18 cellular contexts compared by ENCODE assay signal in the genomic region with DNA sequence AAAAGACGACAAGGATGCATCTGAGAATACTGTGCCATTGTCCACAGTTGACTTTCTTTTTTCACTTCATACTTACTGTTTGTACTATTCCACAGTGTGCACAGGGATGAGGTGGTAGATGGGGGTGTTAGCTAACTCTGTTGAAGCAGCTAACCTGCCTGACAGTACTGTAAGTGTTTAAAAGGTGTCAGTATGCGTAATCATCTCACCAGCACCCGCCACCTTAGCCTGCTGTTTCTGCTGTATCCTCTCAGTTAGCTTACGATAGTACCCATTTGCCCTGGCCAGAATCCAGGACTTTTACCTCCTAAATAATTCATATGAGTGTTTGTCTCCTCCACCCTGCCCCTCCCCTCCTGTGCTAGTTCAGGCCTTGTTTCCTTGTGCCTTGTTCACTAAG.
"Had no signal": no experiment of that assay in that cellular context is flagged by ENCODE, and none has a peak within 500 bp of the region (broad histone marks: within the 10 kb centered on the region; RNA-seq: fewer than 3 reads in every experiment).

No MANE protein-coding gene starts in this region.

- H3K4me1 ChIP-seq: ascending aorta, esophagus muscularis mucosa, prostate gland, right lobe of liver, spleen had no signal

- H3K4me3 Mint-ChIP-seq: activated CD8-positive, alpha-beta T cell treated with anti-CD3 and anti-CD28 coated beads for 36 hours; activated naive CD8-positive, alpha-beta T cell treated with anti-CD3 and anti-CD28 coated beads, Interleukin-2, amount 50 U/mL, for 24 hours; activated T-helper 1 cell treated with anti-CD3 and anti-CD28 coated beads, Interleukin-12 subunit alpha, Interleukin-12 subunit beta, Interleukin-2, Interleukin-4 antibody, amounts not matched to agents 30 ng/mL and 10 ng/mL and 1 ng/mL, durations not matched to agents 14 hours and 24 hours and 36 hours; immature natural killer cell; natural killer cell treated with Interleukin-12 subunit alpha and Interleukin-12 subunit beta and Interleukin-15 and Interleukin-18, amount 100 ng/mL, for 72 hours; type B pancreatic cell had no signal

- H3K36me3 ChIP-seq: prostate gland had no signal

- H3K9me3 ChIP-seq: ascending aorta, esophagus muscularis mucosa, prostate gland, right lobe of liver, spleen had no signal

- H3K27me3 Mint-ChIP-seq: activated CD8-positive, alpha-beta T cell treated with anti-CD3 and anti-CD28 coated beads for 36 hours; activated naive CD8-positive, alpha-beta T cell treated with anti-CD3 and anti-CD28 coated beads, Interleukin-2, amount 50 U/mL, for 24 hours; natural killer cell treated with Interleukin-12 subunit alpha and Interleukin-12 subunit beta and Interleukin-15 and Interleukin-18, amount 100 ng/mL, for 72 hours; type B pancreatic cell had no signal

- DNase-seq: activated CD4-positive, alpha-beta T cell treated with anti-CD3 and anti-CD28 coated beads for 4 hours; activated CD8-positive, alpha-beta memory T cell treated with anti-CD3 and anti-CD28 coated beads, Interleukin-2, amount 50 U/mL, for 4 hours; activated CD8-positive, alpha-beta T cell treated with anti-CD3 and anti-CD28 coated beads for 36 hours; activated naive CD4-positive, alpha-beta T cell treated with Interleukin-2 at 50 U/mL for 16 hours; activated naive CD8-positive, alpha-beta T cell treated with anti-CD3 and anti-CD28 coated beads, Interleukin-2, amount 50 U/mL, for 24 hours; immature natural killer cell; mammary epithelial cell; right lobe of liver; spleen; stimulated activated CD4-positive, alpha-beta T cell treated with anti-CD3 and anti-CD28 coated beads, Interleukin-2, amount 100 ng/mL, for 24 hours; stimulated activated naive CD4-positive, alpha-beta T cell; T1000 had no signal

- H3K27ac Mint-ChIP-seq: activated naive CD8-positive, alpha-beta T cell treated with anti-CD3 and anti-CD28 coated beads, Interleukin-2, amount 50 U/mL, for 24 hours; activated T-helper 1 cell treated with anti-CD3 and anti-CD28 coated beads, Interleukin-12 subunit alpha, Interleukin-12 subunit beta, Interleukin-2, Interleukin-4 antibody, amounts not matched to agents 30 ng/mL and 10 ng/mL and 1 ng/mL, durations not matched to agents 14 hours and 24 hours and 36 hours; natural killer cell treated with Interleukin-12 subunit alpha and Interleukin-12 subunit beta and Interleukin-15 and Interleukin-18, amount 100 ng/mL, for 72 hours; type B pancreatic cell had no signal

- H3K27me3 ChIP-seq: ascending aorta, esophagus muscularis mucosa, right lobe of liver, spleen had no signal

- H3K4me3 ChIP-seq: ascending aorta, esophagus muscularis mucosa, prostate gland, right lobe of liver, spleen had no signal

- ATAC-seq: activated CD8-positive, alpha-beta T cell treated with anti-CD3 and anti-CD28 coated beads for 36 hours; activated naive CD8-positive, alpha-beta T cell treated with anti-CD3 and anti-CD28 coated beads, Interleukin-2, amount 50 U/mL, for 24 hours; natural killer cell treated with Interleukin-12 subunit alpha and Interleukin-12 subunit beta and Interleukin-15 and Interleukin-18, amount 100 ng/mL, for 72 hours had no signal

- H3K36me3 Mint-ChIP-seq: natural killer cell treated with Interleukin-12 subunit alpha and Interleukin-12 subunit beta and Interleukin-15 and Interleukin-18, amount 100 ng/mL, for 72 hours had no signal

- H3K4me1 Mint-ChIP-seq: activated naive CD8-positive, alpha-beta T cell treated with anti-CD3 and anti-CD28 coated beads, Interleukin-2, amount 50 U/mL, for 24 hours had no signal

- H3K27ac ChIP-seq: ascending aorta, esophagus muscularis mucosa, prostate gland, right lobe of liver, spleen had no signal

- H3K9me3 Mint-ChIP-seq: activated CD8-positive, alpha-beta T cell treated with anti-CD3 and anti-CD28 coated beads for 36 hours; activated naive CD8-positive, alpha-beta T cell treated with anti-CD3 and anti-CD28 coated beads, Interleukin-2, amount 50 U/mL, for 24 hours; activated T-helper 1 cell treated with anti-CD3 and anti-CD28 coated beads, Interleukin-12 subunit alpha, Interleukin-12 subunit beta, Interleukin-2, Interleukin-4 antibody, amounts not matched to agents 30 ng/mL and 10 ng/mL and 1 ng/mL, durations not matched to agents 14 hours and 24 hours and 36 hours; immature natural killer cell; natural killer cell treated with Interleukin-12 subunit alpha and Interleukin-12 subunit beta and Interleukin-15 and Interleukin-18, amount 100 ng/mL, for 72 hours; type B pancreatic cell had no signal
